In the genomic region with DNA sequence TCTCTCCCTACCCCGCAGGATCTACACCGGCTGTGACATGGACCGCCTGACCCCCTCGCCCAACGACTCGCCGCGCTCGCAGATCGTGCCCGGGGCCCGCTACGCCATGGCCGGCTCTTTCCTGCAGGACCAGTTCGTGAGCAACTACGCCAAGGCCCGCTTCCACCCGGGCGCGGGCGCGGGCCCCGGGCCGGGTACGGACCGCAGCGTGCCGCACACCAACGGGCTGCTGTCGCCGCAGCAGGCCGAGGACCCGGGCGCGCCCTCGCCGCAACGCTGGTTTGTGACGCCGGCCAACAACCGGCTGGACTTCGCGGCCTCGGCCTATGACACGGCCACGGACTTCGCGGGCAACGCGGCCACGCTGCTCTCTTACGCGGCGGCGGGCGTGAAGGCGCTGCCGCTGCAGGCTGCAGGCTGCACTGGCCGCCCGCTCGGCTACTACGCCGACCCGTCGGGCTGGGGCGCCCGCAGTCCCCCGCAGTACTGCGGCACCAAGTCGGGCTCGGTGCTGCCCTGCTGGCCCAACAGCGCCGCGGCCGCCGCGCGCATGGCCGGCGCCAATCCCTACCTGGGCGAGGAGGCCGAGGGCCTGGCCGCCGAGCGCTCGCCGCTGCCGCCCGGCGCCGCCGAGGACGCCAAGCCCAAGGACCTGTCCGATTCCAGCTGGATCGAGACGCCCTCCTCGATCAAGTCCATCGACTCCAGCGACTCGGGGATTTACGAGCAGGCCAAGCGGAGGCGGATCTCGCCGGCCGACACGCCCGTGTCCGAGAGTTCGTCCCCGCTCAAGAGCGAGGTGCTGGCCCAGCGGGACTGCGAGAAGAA, we compare ENCODE assay signal across 1 cellular context.
TF ChIP-seq lines count a peak whose summit lies in the region.

No MANE protein-coding gene starts in this region.

TF ChIP-seq in IMR-90, 13 proteins besides CTCF, POLR2A, EP300 and RAD21 (continued from another document):
- TF ChIP-seq MXI1 (IDR thresholded peaks at IDR 0.05; ENCODE audit: borderline replicate concordance, low read depth, low read length) = no peak
- TF ChIP-seq, protein P1, sequence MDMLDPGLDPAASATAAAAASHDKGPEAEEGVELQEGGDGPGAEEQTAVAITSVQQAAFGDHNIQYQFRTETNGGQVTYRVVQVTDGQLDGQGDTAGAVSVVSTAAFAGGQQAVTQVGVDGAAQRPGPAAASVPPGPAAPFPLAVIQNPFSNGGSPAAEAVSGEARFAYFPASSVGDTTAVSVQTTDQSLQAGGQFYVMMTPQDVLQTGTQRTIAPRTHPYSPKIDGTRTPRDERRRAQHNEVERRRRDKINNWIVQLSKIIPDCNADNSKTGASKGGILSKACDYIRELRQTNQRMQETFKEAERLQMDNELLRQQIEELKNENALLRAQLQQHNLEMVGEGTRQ (IDR thresholded peaks at IDR 0.05; ENCODE audit: low read depth, low read length) = no peak
- no peak for TF ChIP-seq BHLHE40 (IDR thresholded peaks at IDR 0.05; ENCODE audit: low read depth, low read length)
- no peak for TF ChIP-seq MAZ (IDR thresholded peaks at IDR 0.05; ENCODE audit: borderline replicate concordance, low read depth, low read length)
- no peak for TF ChIP-seq FOS (IDR thresholded peaks at IDR 0.05; ENCODE audit: low read depth, low read length)
- TF ChIP-seq MAFK (IDR thresholded peaks at IDR 0.05; ENCODE audit: low read depth, low read length) = no peak
